In the genomic region with DNA sequence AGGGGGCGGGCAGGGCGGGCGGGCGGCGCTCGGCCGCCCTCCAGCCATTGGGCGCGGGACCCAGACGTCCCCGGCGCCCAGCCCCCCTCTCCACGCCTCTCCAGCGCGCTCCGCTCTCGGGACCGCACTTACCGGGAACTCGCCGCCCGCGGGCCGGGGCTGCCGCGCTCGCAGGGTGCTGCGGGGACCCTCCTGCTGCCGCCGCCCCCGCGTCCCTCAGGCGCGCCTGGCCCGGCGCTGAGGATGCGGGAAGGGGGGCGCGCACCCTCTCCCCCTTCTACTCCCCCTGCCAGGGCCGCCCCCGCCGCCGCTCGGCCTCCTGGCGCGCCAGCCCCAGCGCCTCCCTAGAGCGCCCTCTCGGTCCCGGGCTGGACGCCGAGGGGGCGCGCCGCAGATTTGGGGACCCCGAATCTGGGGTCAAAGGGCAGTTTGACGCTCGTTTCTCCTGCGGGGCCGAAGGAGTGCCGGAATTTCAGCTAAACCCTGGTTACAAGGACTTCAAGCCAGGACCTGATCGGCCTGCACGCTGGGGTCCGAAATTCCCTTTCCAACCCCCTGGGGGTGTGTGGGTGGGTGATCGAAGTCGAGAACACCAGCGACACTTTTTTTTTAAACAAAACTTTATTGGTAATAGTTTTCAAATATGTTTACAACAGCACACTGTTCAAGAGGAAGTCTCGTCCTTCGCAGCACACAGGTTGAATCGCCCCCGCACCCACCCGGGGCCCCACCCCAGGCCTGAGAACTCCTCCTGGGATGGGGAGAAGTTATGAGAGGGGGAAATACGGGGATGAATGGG, we compare ENCODE assay signal across 1 cellular context.
TF ChIP-seq lines count a peak whose summit lies in the region.

No MANE protein-coding gene starts in this region.

TF ChIP-seq in neural cell, 6 proteins besides CTCF, POLR2A, EP300 and RAD21 (continued from another document):
- TF ChIP-seq, protein P1, sequence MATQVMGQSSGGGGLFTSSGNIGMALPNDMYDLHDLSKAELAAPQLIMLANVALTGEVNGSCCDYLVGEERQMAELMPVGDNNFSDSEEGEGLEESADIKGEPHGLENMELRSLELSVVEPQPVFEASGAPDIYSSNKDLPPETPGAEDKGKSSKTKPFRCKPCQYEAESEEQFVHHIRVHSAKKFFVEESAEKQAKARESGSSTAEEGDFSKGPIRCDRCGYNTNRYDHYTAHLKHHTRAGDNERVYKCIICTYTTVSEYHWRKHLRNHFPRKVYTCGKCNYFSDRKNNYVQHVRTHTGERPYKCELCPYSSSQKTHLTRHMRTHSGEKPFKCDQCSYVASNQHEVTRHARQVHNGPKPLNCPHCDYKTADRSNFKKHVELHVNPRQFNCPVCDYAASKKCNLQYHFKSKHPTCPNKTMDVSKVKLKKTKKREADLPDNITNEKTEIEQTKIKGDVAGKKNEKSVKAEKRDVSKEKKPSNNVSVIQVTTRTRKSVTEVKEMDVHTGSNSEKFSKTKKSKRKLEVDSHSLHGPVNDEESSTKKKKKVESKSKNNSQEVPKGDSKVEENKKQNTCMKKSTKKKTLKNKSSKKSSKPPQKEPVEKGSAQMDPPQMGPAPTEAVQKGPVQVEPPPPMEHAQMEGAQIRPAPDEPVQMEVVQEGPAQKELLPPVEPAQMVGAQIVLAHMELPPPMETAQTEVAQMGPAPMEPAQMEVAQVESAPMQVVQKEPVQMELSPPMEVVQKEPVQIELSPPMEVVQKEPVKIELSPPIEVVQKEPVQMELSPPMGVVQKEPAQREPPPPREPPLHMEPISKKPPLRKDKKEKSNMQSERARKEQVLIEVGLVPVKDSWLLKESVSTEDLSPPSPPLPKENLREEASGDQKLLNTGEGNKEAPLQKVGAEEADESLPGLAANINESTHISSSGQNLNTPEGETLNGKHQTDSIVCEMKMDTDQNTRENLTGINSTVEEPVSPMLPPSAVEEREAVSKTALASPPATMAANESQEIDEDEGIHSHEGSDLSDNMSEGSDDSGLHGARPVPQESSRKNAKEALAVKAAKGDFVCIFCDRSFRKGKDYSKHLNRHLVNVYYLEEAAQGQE (IDR thresholded peaks at IDR 0.05; ENCODE audit: borderline replicate concordance): no peak
- no peak for TF ChIP-seq EZH2 (IDR thresholded peaks at IDR 0.05; ENCODE audit: borderline replicate concordance, insufficient read depth, low read length, poor library complexity, severe bottlenecking)
- no peak for TF ChIP-seq TAF1 (IDR thresholded peaks at IDR 0.05; ENCODE audit: low read depth)
- no peak for TF ChIP-seq POLR2AphosphoS5 (IDR thresholded peaks at IDR 0.05)
